In genomic region chr2:226790006-226790405, GRCh38 we compare ENCODE assay signal across 12 cellular contexts. TPM values are rescaled to one million over a fixed set of nuclear protein-coding genes. Genes with fewer than 3 reads are reported as not detected.
DNase-seq lines count a peak whose midpoint lies in the region; ATAC-seq and TF ChIP-seq lines count a peak whose summit lies in the region.
"Had no signal": no experiment of that assay in that cellular context is flagged by ENCODE, and none has a peak within 500 bp of the region (broad histone marks: within the 10 kb centered on the region; RNA-seq: fewer than 3 reads in every experiment).

No MANE protein-coding gene starts in this region.

- peak overlapping the region; percentile 6 to 97 (median 94) for H3K27ac ChIP-seq in heart right ventricle

- H3K27me3 Mint-ChIP-seq in activated CD4-positive, alpha-beta T cell treated with anti-CD3 and anti-CD28 coated beads, Interleukin-2, amount 10 ng/mL, durations not matched to agents 24 days and 14 days = no peaks in the 10 kb centered on the region
- H3K27me3 Mint-ChIP-seq in WTC11 (ENCODE audit: low read depth) = no peaks in the 10 kb centered on the region

- H3K4me2 ChIP-seq in skeletal muscle satellite cell (ENCODE audit: low read length) = peak overlapping the region; percentile 42

- no peak for DNase-seq in activated CD4-positive, alpha-beta T cell treated with anti-CD3 and anti-CD28 coated beads, Interleukin-2, amount 10 ng/mL, durations not matched to agents 24 days and 14 days
- no peak for DNase-seq in activated CD4-positive, alpha-beta T cell treated with anti-CD3 and anti-CD28 coated beads, Interleukin-2, amount 50 U/mL, for 1 hour
- DNase-seq in WTC11 (ENCODE audit: low spot score) (no peak), heart right ventricle (no peak), medulla oblongata (ENCODE audit: extremely low spot score) (no peak)
- no peak for DNase-seq in activated CD8-positive, alpha-beta memory T cell treated with anti-CD3 and anti-CD28 coated beads, Interleukin-2, amount 50 U/mL, for 48 hours
- DNase-seq: EL, kidney, NCI-H2107, posterior cingulate gyrus had no signal

- H3K36me3 ChIP-seq in heart right ventricle (no peaks in the 10 kb centered on the region), skeletal muscle satellite cell (ENCODE audit: insufficient read depth, low read length) (peaks cover 37% of the 10 kb centered on the region)

- H3K4me1 Mint-ChIP-seq in activated CD4-positive, alpha-beta T cell treated with anti-CD3 and anti-CD28 coated beads, Interleukin-2, amount 10 ng/mL, durations not matched to agents 24 days and 14 days = peaks cover 46% of the 10 kb centered on the region
- H3K4me1 Mint-ChIP-seq in WTC11 = peaks cover 52% of the 10 kb centered on the region

- H3K9ac ChIP-seq in skeletal muscle satellite cell (ENCODE audit: low read depth, low read length) = peak overlapping the region; percentile 86

- no peak for TF ChIP-seq CTCF in WTC11 (IDR thresholded peaks at IDR 0.05)
- no peak for TF ChIP-seq CTCF in heart right ventricle (IDR thresholded peaks at IDR 0.05)

- H3K27ac Mint-ChIP-seq in activated CD4-positive, alpha-beta T cell treated with anti-CD3 and anti-CD28 coated beads, Interleukin-2, amount 10 ng/mL, durations not matched to agents 24 days and 14 days = peak overlapping the region; percentile 100
- H3K27ac Mint-ChIP-seq in WTC11 = no peak overlapping the region

- H3K4me3 ChIP-seq in heart right ventricle (no peak overlapping the region), skeletal muscle satellite cell (ENCODE audit: low read length) (no peak overlapping the region)

- peak overlapping the region; percentile 42 for H3K4me3 Mint-ChIP-seq in activated CD4-positive, alpha-beta T cell treated with anti-CD3 and anti-CD28 coated beads, Interleukin-2, amount 10 ng/mL, durations not matched to agents 24 days and 14 days
- H3K4me3 Mint-ChIP-seq in WTC11 = peak overlapping the region; percentile 36; the same call in 1 of the 2 replicates

- CTCF ChIA-PET in WTC11 (lab: Charles Lee) = no interaction called here

- intact Hi-C loops in activated CD4-positive, alpha-beta T cell treated with anti-CD3 and anti-CD28 coated beads, Interleukin-2, amount 10 ng/mL, durations not matched to agents 24 days and 14 days (cut with micrococcal nuclease) = loop anchor here (2.0 to 10.0 kb wide), 5 partner anchors 73 to 675 kb away; partner anchors contain the start of gene MFF
- intact Hi-C loops in heart right ventricle (cut with DNase I) = loop anchor here in 9 of 10 donors (5.0 to 10.0 kb wide), 20 partner anchors 33 to 755 kb away; no protein-coding TSS in a partner anchor

- H3K9me3 ChIP-seq in heart right ventricle = no peaks in the 10 kb centered on the region
- H3K9me3 ChIP-seq in skeletal muscle satellite cell (replicated peaks; ENCODE audit: low read length) = no peaks in the 10 kb centered on the region

- POLR2A ChIA-PET in WTC11 (lab: Charles Lee) = interaction anchor here (1.6 kb wide), 1 partner anchor 9 kb away, joined by 7 read pairs; the partner anchor contains the start of gene IRS1

- no peak for ATAC-seq in WTC11
- peak in 3 of 8 donors; percentile 6 to 28 (median 16) for ATAC-seq in heart right ventricle
- ATAC-seq in GM18511 (IDR thresholded peaks at IDR 0.05; ENCODE audit: unreplicated experiment) = no peak

- H3K27me3 ChIP-seq in heart right ventricle (no peaks in the 10 kb centered on the region), skeletal muscle satellite cell (ENCODE audit: control insufficient read depth, insufficient read depth, low read length) (no peaks in the 10 kb centered on the region)

- H3K36me3 Mint-ChIP-seq in activated CD4-positive, alpha-beta T cell treated with anti-CD3 and anti-CD28 coated beads, Interleukin-2, amount 10 ng/mL, durations not matched to agents 24 days and 14 days (ENCODE audit: low read depth) = peaks cover 13% of the 10 kb centered on the region
- peaks cover 17% of the 10 kb centered on the region for H3K36me3 Mint-ChIP-seq in WTC11

- 37 to 53% methylated on average over 1 of the region's 1 CpG for WGBS in heart right ventricle, 2 donors

- H3K9me3 Mint-ChIP-seq in activated CD4-positive, alpha-beta T cell treated with anti-CD3 and anti-CD28 coated beads, Interleukin-2, amount 10 ng/mL, durations not matched to agents 24 days and 14 days = peaks cover 11% of the 10 kb centered on the region
- H3K9me3 Mint-ChIP-seq in WTC11 = peaks cover 7% of the 10 kb centered on the region

- peaks cover 5 to 83% (median 73%) of the 10 kb centered on the region in 9 donors for H3K4me1 ChIP-seq in heart right ventricle
- peaks cover 46% of the 10 kb centered on the region for H3K4me1 ChIP-seq in skeletal muscle satellite cell (ENCODE audit: control insufficient read depth, insufficient read depth, low read length)

TF ChIP-seq in WTC11, 78 proteins besides CTCF, POLR2A, EP300 and RAD21:
- TF ChIP-seq HMGXB4 (CRISPR knock-in tag; IDR thresholded peaks at IDR 0.05) (no peak), ZNF512 (CRISPR knock-in tag; IDR thresholded peaks at IDR 0.05; ENCODE audit: borderline replicate concordance) (no peak), IRF2 (CRISPR knock-in tag; IDR thresholded peaks at IDR 0.05; ENCODE audit: borderline replicate concordance, low read depth) (no peak), ZNF138 (CRISPR knock-in tag; conservative IDR thresholded peaks at IDR 0.05) (no peak), CDX4 (CRISPR knock-in tag; IDR thresholded peaks at IDR 0.05; ENCODE audit: borderline replicate concordance) (no peak), ZNF396 (CRISPR knock-in tag; IDR thresholded peaks at IDR 0.05; ENCODE audit: borderline replicate concordance) (no peak), ZNF425 (CRISPR knock-in tag; conservative IDR thresholded peaks at IDR 0.05) (no peak)

RNA-seq across cellular contexts. Expression of gene IRS1, which starts 9.6 kb away (rescaled TPM):
- 4.7 and 4.8 TPM in 2 replicates for total RNA-seq in activated CD4-positive, alpha-beta T cell treated with anti-CD3 and anti-CD28 coated beads, Interleukin-2, amount 10 ng/mL, durations not matched to agents 24 days and 14 days
- total RNA-seq in WTC11 (2021) = 18.2 to 22.9 TPM (median 18.6 TPM) in 3 replicates
- 10 to 100 TPM; 12.7 to 20.2 (median 15.1) TPM for total RNA-seq in heart right ventricle
- 1 to 10 TPM; 2.2 to 5.6 TPM for polyA plus RNA-seq in heart right ventricle
- total RNA-seq in skeletal muscle satellite cell (2012; rRNA removed) = 35.8 and 38.5 TPM in 2 replicates

RNA-seq across cellular contexts. Expression of gene RHBDD1, which starts 45.8 kb away (rescaled TPM):
- 41.3 and 44.7 TPM in 2 replicates for total RNA-seq in activated CD4-positive, alpha-beta T cell treated with anti-CD3 and anti-CD28 coated beads, Interleukin-2, amount 10 ng/mL, durations not matched to agents 24 days and 14 days
- 20.5 to 26.8 TPM (median 25.7 TPM) in 3 replicates for total RNA-seq in WTC11 (2021)
- total RNA-seq in heart right ventricle = 10 to 100 TPM; 28.3 to 57.1 (median 39.1) TPM
- 1 to 10 TPM; 4.5 to 7.0 TPM for polyA plus RNA-seq in heart right ventricle
- 18.3 and 19.2 TPM in 2 replicates for total RNA-seq in skeletal muscle satellite cell (2012; rRNA removed)
